8 cellular contexts compared by ENCODE assay signal in the genomic region with DNA sequence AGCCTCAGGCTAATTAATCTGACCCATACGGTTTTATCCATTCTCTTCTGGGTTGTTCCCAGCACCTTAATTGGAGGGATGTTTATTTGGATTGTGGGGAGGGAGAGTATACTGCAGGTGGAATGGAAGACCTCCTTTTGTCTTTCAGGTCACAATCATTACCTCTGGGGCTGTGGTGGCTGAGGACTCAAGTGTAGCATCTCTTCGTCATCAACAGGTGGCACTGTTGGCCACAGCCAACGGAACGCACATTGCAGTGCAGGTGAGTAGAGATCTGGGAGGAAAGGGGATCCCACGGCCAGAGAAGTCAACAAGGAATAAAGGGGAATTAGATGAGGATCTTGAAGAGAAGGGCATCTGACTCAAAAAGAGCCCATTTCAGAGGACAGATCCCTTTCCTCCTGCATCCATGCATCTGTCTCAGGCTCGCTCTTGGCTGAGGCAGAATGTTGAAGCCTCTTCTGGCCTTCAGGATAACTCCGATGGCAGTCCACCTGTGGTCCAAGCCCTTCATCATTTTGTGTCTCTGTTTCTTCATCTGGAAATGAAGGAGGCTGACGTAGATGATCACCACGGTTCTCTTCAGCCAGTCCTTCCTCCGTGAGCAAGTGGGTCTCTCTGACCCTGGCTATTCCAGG. TPM values are rescaled to one million over a fixed set of nuclear protein-coding genes. Genes with fewer than 3 reads are reported as not detected.
A peak's percentile ranks its signal among the peaks of the same experiment; 100 is the strongest.
DNase-seq lines count a peak whose midpoint lies in the region; ATAC-seq and TF ChIP-seq lines count a peak whose summit lies in the region.

No MANE protein-coding gene starts in this region.

- H3K4me1 Mint-ChIP-seq in GM23338, result peaks cover 21% of the 10 kb centered on the region

- H3K27me3 Mint-ChIP-seq in GM23338 (ENCODE audit: insufficient read depth, low read depth, poor library complexity), result peaks cover 15% of the 10 kb centered on the region

- H2AFZ ChIP-seq in GM23338, result no peak overlapping the region

- H3K4me3 Mint-ChIP-seq in GM23338, result no peak overlapping the region; the same call in 2 of the 3 replicates

- DNase-seq in Ammon's horn (ENCODE audit: low spot score) (peak; percentile 67), GM23338 (ENCODE audit: low spot score) (peak; percentile 83), NCI-H82 treated with DMSO at 0.1 percent for 48 hours (lab: John Stamatoyannopoulos, UW; ENCODE audit: unreplicated experiment) (peak; percentile 17), cardiac muscle cell (ENCODE audit: low read depth in 1 of 2, low spot score in 1 of 2) (peak; percentile 30 to 52), gastrocnemius medialis (peak in 1 of 2 donors; percentile 48)
- peak; percentile 80 for DNase-seq in activated effector memory CD4-positive, alpha-beta T cell treated with anti-CD3 and anti-CD28 coated beads, Interleukin-2, amount 50 U/mL, for 16 hours

- no peak overlapping the region for H3K4me2 ChIP-seq in GM23338

- no peaks in the 10 kb centered on the region for H3F3A ChIP-seq in GM23338 (replicated peaks; ENCODE audit: low read depth)

- no peaks in the 10 kb centered on the region for H3K79me2 ChIP-seq in GM23338 (replicated peaks; ENCODE audit: insufficient read depth)

- H3K36me3 Mint-ChIP-seq in GM23338 (ENCODE audit: low read depth), result peaks cover 11% of the 10 kb centered on the region

- H4K20me1 ChIP-seq in GM23338 (replicated peaks; ENCODE audit: insufficient read depth), result no peaks in the 10 kb centered on the region

- intact Hi-C loops in gastrocnemius medialis (cut with DNase I; ENCODE audit: low total_unique reads), result loop anchor here (1.0 to 5.0 kb wide), 2 partner anchors 33 to 155 kb away; no protein-coding TSS in a partner anchor

- ATAC-seq in GM23338 (peak; percentile 64), gastrocnemius medialis (peak; percentile 53 to 77), GM21381 (IDR thresholded peaks at IDR 0.05; ENCODE audit: unreplicated experiment) (no peak), HG03354 (IDR thresholded peaks at IDR 0.05; ENCODE audit: poor library complexity, severe bottlenecking, unreplicated experiment) (no peak)

- H3K27ac ChIP-seq in GM23338 (ENCODE audit: low read depth), result no peak overlapping the region
- no peak overlapping the region for H3K27ac ChIP-seq in cardiac muscle cell
- H3K27ac ChIP-seq in gastrocnemius medialis, result no peak overlapping the region

- H3K36me3 ChIP-seq in GM23338 (ENCODE audit: insufficient read depth) (no peaks in the 10 kb centered on the region; the same call in 1 of the 2 replicates), cardiac muscle cell (peaks cover 19% of the 10 kb centered on the region), gastrocnemius medialis (peaks cover 0 to 50% of the 10 kb centered on the region in 2 donors)

- H3K27me3 ChIP-seq in GM23338 (ENCODE audit: insufficient read depth), result no peaks in the 10 kb centered on the region
- H3K27me3 ChIP-seq in cardiac muscle cell, result no peaks in the 10 kb centered on the region
- no peaks in the 10 kb centered on the region for H3K27me3 ChIP-seq in gastrocnemius medialis

- in situ Hi-C loops in gastrocnemius medialis (cut with MboI; ENCODE audit: low sequenced_read_pairs in 4 of 4), result no loop called here

- H3K27ac Mint-ChIP-seq in GM23338, result peak overlapping the region; percentile 57; the same call in 1 of the 2 replicates

- TF ChIP-seq CTCF in GM23338 (conservative IDR thresholded peaks at IDR 0.05; ENCODE audit: low read depth in 2 of 2), result peak; percentile 87 to 98
- TF ChIP-seq CTCF in cardiac muscle cell (IDR thresholded peaks at IDR 0.05; ENCODE audit: low read depth, low read length), result peak; percentile 70
- peak; percentile 40 to 79 (median 65) for TF ChIP-seq CTCF in gastrocnemius medialis (IDR thresholded peaks at IDR 0.05 in 4 of 5, conservative IDR thresholded peaks at IDR 0.05 in 1 of 5)

- no peak for TF ChIP-seq POLR2A in gastrocnemius medialis (IDR thresholded peaks at IDR 0.05)

- H3K9me3 ChIP-seq in cardiac muscle cell (ENCODE audit: low read depth), result no peaks in the 10 kb centered on the region
- H3K9me3 ChIP-seq in gastrocnemius medialis, result no peaks in the 10 kb centered on the region

- H3K4me1 ChIP-seq in GM23338 (ENCODE audit: insufficient read depth) (peaks cover 16% of the 10 kb centered on the region), cardiac muscle cell (ENCODE audit: low read depth) (peaks cover 5% of the 10 kb centered on the region), gastrocnemius medialis (peaks cover 12 to 17% of the 10 kb centered on the region in 2 donors)

- no peaks in the 10 kb centered on the region for H3K9me2 ChIP-seq in GM23338 (ENCODE audit: insufficient read depth)

- no peaks in the 10 kb centered on the region; the same call in 2 of the 3 replicates for H3K9me3 Mint-ChIP-seq in GM23338

- H3K4me3 ChIP-seq in GM23338, result no peak overlapping the region
- no peak overlapping the region for H3K4me3 ChIP-seq in cardiac muscle cell
- no peak overlapping the region for H3K4me3 ChIP-seq in gastrocnemius medialis

TF ChIP-seq in GM23338, 12 proteins besides CTCF, POLR2A, EP300 and RAD21:
- TF ChIP-seq CREB1 (CRISPR knock-in tag; IDR thresholded peaks at IDR 0.05; ENCODE audit: low read depth), result peak; percentile 52; the same call in 1 of the 2 replicates
- TF ChIP-seq, protein P1, sequence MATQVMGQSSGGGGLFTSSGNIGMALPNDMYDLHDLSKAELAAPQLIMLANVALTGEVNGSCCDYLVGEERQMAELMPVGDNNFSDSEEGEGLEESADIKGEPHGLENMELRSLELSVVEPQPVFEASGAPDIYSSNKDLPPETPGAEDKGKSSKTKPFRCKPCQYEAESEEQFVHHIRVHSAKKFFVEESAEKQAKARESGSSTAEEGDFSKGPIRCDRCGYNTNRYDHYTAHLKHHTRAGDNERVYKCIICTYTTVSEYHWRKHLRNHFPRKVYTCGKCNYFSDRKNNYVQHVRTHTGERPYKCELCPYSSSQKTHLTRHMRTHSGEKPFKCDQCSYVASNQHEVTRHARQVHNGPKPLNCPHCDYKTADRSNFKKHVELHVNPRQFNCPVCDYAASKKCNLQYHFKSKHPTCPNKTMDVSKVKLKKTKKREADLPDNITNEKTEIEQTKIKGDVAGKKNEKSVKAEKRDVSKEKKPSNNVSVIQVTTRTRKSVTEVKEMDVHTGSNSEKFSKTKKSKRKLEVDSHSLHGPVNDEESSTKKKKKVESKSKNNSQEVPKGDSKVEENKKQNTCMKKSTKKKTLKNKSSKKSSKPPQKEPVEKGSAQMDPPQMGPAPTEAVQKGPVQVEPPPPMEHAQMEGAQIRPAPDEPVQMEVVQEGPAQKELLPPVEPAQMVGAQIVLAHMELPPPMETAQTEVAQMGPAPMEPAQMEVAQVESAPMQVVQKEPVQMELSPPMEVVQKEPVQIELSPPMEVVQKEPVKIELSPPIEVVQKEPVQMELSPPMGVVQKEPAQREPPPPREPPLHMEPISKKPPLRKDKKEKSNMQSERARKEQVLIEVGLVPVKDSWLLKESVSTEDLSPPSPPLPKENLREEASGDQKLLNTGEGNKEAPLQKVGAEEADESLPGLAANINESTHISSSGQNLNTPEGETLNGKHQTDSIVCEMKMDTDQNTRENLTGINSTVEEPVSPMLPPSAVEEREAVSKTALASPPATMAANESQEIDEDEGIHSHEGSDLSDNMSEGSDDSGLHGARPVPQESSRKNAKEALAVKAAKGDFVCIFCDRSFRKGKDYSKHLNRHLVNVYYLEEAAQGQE (IDR thresholded peaks at IDR 0.05; ENCODE audit: unreplicated experiment), result no peak

RNA-seq across cellular contexts. Expression of a gene that starts 3.2 kb away (rescaled TPM):
- 5.7 and 7.2 TPM in 2 replicates for total RNA-seq in GM23338 (2014; rRNA removed; shearing (Covaris generic))
- polyA plus RNA-seq in GM23338 (2016; fragmentation: Nextera tagmentation; extraction: Ambion mirVana) (3.2 and 5.1 TPM in 2 replicates), cardiac muscle cell (2.3 and 5.7 TPM in 2 replicates)
- total RNA-seq in cardiac muscle cell (3.0 and 9.2 TPM in 2 replicates), gastrocnemius medialis (1 to 10 TPM in 1 of 4 donors, under 1 TPM in 3; 0.15 to 2.9 (median 0.68) TPM)

RNA-seq across cellular contexts. Expression of a gene that starts 34.9 kb away (rescaled TPM):
- total RNA-seq in GM23338 (2014; rRNA removed; shearing (Covaris generic)), result 18.1 and 18.8 TPM in 2 replicates
- 12.5 and 13.7 TPM in 2 replicates for polyA plus RNA-seq in GM23338 (2016; fragmentation: Nextera tagmentation; extraction: Ambion mirVana)
- 26.3 and 46.2 TPM in 2 replicates for total RNA-seq in cardiac muscle cell
- polyA plus RNA-seq in cardiac muscle cell, result 59.6 and 67.5 TPM in 2 replicates
- 10 to 100 TPM; 26.1 to 35.2 (median 27.5) TPM for total RNA-seq in gastrocnemius medialis

RNA-seq across cellular contexts. Expression of a gene that starts 47.9 kb away (rescaled TPM):
- 8.7 and 9.7 TPM in 2 replicates for total RNA-seq in GM23338 (2014; rRNA removed; shearing (Covaris generic))
- polyA plus RNA-seq in GM23338 (2016; fragmentation: Nextera tagmentation; extraction: Ambion mirVana) (4.8 and 5.1 TPM in 2 replicates), cardiac muscle cell (28.6 and 34.0 TPM in 2 replicates)
- total RNA-seq in cardiac muscle cell (17.1 and 21.7 TPM in 2 replicates), gastrocnemius medialis (10 to 100 TPM in 3 of 4 donors, 1 to 10 TPM in 1; 6.3 to 16.7 (median 12.0) TPM)

Comparison
In these comparisons a context has a peak if more than half of its experiments do, and no peak if none do; other contexts are left out.
1. ATAC-seq: peak in GM23338 (single experiment) and gastrocnemius medialis (2 of 2); none in GM21381 (single experiment) and HG03354 (single experiment).
2. Peak in every context shown above with its lines, with median percentiles within 50 percentile points of each other: CTCF ChIP-seq.